ENCODE assay signal across 1 cellular context in the genomic region with DNA sequence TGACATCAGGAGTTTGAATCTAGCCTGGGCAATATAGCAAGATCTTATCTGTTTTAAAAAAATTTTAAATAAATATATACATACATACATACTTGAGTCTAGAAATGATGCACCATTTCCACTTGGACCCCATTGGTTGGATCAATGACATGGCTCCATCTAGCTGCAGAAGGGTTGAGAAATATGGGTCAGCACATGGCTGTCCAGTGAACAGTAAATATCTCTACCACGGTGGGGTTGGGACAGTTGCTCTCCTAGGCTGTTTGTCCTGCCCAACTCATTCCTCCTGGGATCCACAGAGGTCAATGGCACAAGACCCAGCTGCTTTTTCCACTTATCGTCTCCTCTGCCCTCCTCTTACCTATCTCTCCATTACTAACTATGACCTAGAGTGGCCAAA.
TF ChIP-seq lines count a peak whose summit lies in the region.

No MANE protein-coding gene starts in this region.

TF ChIP-seq in GM12878, 131 proteins besides CTCF, POLR2A, EP300 and RAD21:
- no peak for TF ChIP-seq MYB (IDR thresholded peaks at IDR 0.05; ENCODE audit: borderline replicate concordance, low read depth, low read length)
- TF ChIP-seq HDGF (IDR thresholded peaks at IDR 0.05): no peak
- TF ChIP-seq, protein P1, sequence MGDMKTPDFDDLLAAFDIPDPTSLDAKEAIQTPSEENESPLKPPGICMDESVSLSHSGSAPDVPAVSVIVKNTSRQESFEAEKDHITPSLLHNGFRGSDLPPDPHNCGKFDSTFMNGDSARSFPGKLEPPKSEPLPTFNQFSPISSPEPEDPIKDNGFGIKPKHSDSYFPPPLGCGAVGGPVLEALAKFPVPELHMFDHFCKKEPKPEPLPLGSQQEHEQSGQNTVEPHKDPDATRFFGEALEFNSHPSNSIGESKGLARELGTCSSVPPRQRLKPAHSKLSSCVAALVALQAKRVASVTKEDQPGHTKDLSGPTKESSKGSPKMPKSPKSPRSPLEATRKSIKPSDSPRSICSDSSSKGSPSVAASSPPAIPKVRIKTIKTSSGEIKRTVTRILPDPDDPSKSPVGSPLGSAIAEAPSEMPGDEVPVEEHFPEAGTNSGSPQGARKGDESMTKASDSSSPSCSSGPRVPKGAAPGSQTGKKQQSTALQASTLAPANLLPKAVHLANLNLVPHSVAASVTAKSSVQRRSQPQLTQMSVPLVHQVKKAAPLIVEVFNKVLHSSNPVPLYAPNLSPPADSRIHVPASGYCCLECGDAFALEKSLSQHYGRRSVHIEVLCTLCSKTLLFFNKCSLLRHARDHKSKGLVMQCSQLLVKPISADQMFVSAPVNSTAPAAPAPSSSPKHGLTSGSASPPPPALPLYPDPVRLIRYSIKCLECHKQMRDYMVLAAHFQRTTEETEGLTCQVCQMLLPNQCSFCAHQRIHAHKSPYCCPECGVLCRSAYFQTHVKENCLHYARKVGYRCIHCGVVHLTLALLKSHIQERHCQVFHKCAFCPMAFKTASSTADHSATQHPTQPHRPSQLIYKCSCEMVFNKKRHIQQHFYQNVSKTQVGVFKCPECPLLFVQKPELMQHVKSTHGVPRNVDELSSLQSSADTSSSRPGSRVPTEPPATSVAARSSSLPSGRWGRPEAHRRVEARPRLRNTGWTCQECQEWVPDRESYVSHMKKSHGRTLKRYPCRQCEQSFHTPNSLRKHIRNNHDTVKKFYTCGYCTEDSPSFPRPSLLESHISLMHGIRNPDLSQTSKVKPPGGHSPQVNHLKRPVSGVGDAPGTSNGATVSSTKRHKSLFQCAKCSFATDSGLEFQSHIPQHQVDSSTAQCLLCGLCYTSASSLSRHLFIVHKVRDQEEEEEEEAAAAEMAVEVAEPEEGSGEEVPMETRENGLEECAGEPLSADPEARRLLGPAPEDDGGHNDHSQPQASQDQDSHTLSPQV (IDR thresholded peaks at IDR 0.05): no peak
- TF ChIP-seq RCOR1 (conservative IDR thresholded peaks at IDR 0.05; ENCODE audit: low read depth, low read length): no peak
- TF ChIP-seq HCFC1 (IDR thresholded peaks at IDR 0.05; ENCODE audit: low read length): no peak
- TF ChIP-seq, protein P2, sequence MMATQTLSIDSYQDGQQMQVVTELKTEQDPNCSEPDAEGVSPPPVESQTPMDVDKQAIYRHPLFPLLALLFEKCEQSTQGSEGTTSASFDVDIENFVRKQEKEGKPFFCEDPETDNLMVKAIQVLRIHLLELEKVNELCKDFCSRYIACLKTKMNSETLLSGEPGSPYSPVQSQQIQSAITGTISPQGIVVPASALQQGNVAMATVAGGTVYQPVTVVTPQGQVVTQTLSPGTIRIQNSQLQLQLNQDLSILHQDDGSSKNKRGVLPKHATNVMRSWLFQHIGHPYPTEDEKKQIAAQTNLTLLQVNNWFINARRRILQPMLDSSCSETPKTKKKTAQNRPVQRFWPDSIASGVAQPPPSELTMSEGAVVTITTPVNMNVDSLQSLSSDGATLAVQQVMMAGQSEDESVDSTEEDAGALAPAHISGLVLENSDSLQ (IDR thresholded peaks at IDR 0.05): no peak
- TF ChIP-seq TCF3 (IDR thresholded peaks at IDR 0.05; ENCODE audit: borderline replicate concordance, insufficient read depth, low read depth, low read length): no peak
- TF ChIP-seq SIX5 (IDR thresholded peaks at IDR 0.05; ENCODE audit: low read depth, low read length, severe bottlenecking): no peak
- TF ChIP-seq ZNF207 (IDR thresholded peaks at IDR 0.05; ENCODE audit: borderline replicate concordance): no peak
- TF ChIP-seq PML (IDR thresholded peaks at IDR 0.05; ENCODE audit: low read length): no peak
